Comparison of ENCODE assay signal across 18 cellular contexts in the genomic region with DNA sequence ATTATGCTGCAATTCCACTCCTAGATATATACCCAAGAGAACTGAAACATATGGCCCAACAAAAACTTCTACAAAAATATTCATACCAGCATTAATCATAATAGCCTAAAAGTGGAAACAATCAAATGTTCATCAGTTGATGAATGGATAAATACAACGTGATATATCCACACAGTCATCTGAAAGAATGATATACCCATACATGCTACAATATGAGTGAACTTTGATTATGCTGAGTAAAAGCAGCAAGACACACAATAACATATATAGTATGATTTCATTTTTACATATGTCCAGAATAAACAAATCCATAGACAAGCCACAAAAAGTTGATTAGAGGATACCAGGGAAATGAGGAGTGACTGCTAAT. TPM values are rescaled to one million over a fixed set of nuclear protein-coding genes. Genes with fewer than 3 reads are reported as not detected.
DNase-seq lines count a peak whose midpoint lies in the region; ATAC-seq and TF ChIP-seq lines count a peak whose summit lies in the region.
"Had no signal": no experiment of that assay in that cellular context is flagged by ENCODE, and none has a peak within 500 bp of the region (broad histone marks: within the 10 kb centered on the region; RNA-seq: fewer than 3 reads in every experiment).

No MANE protein-coding gene starts in this region.

- POLR2A ChIA-PET in MCF 10A (lab: Yijun Ruan, JAX), result no interaction called here

- no TSS peak for BruUV-seq in MCF 10A (replicated peaks; lab: Mats Ljungman, UMichigan)

- peaks cover 7 to 8% of the 10 kb centered on the region in 2 donors for H3K36me3 Mint-ChIP-seq in activated T-cell treated with anti-CD3 and anti-CD28 coated beads, Interleukin-2, amount 50 U/mL, for 72 hours (ENCODE audit: insufficient read depth in 2 of 2)
- H3K36me3 Mint-ChIP-seq in MCF 10A (ENCODE audit: insufficient read depth, unreplicated experiment), result peaks cover 4% of the 10 kb centered on the region

- no peaks in the 10 kb centered on the region for H3K27me3 Mint-ChIP-seq in activated T-cell treated with anti-CD3 and anti-CD28 coated beads, Interleukin-2, amount 50 U/mL, for 72 hours (ENCODE audit: low read depth)
- H3K27me3 Mint-ChIP-seq in MCF 10A (ENCODE audit: insufficient read depth, unreplicated experiment), result no peaks in the 10 kb centered on the region
- H3K27me3 Mint-ChIP-seq: CD4-positive, CD25-positive, alpha-beta regulatory T cell had no signal

- peak; percentile 25 to 41 for ATAC-seq in activated T-cell treated with anti-CD3 and anti-CD28 coated beads, Interleukin-2, amount 50 U/mL, for 72 hours (replicated peaks in 1 of 2)
- ATAC-seq in HG02610 (IDR thresholded peaks at IDR 0.05; ENCODE audit: unreplicated experiment) (peak; percentile 32), HG03520 (IDR thresholded peaks at IDR 0.05; ENCODE audit: unreplicated experiment) (peak; percentile 16), GM18870 (IDR thresholded peaks at IDR 0.05; ENCODE audit: unreplicated experiment) (no peak)
- ATAC-seq in stimulated activated naive CD8-positive, alpha-beta T cell treated with anti-CD3 and anti-CD28 coated beads, Interleukin-15, Interleukin-2, amounts not matched to agents 100 U/mL and 50 U/mL, for 24 hours, result peak; percentile 58

- intact Hi-C loops in MCF 10A (cut with micrococcal nuclease), result no loop called here

- H3K4me1 Mint-ChIP-seq in activated T-cell treated with anti-CD3 and anti-CD28 coated beads, Interleukin-2, amount 50 U/mL, for 72 hours (ENCODE audit: low read depth), result peaks cover 37% of the 10 kb centered on the region
- peaks cover 9% of the 10 kb centered on the region for H3K4me1 Mint-ChIP-seq in MCF 10A (ENCODE audit: insufficient read depth, unreplicated experiment)

- TF ChIP-seq CTCF in MCF 10A (IDR thresholded peaks at IDR 0.05; ENCODE audit: unreplicated experiment), result no peak

- no peak for DNase-seq in activated T-cell treated with anti-CD3 and anti-CD28 coated beads, Interleukin-2, amount 50 U/mL, for 72 hours
- no peak for DNase-seq in activated T-cell treated with anti-CD3 and anti-CD28 coated beads for 4 hours
- no peak for DNase-seq in stimulated activated naive CD8-positive, alpha-beta T cell treated with anti-CD3 and anti-CD28 coated beads, Interleukin-15, Interleukin-2, amounts not matched to agents 100 U/mL and 50 U/mL, for 24 hours
- no peak for DNase-seq in MCF 10A (ENCODE audit: unreplicated experiment)
- no peak for DNase-seq in central memory CD4-positive, alpha-beta T cell
- DNase-seq: ACHN; activated CD4-positive, alpha-beta T cell treated with anti-CD3 and anti-CD28 coated beads, Interleukin-2, amount 50 U/mL, for 1 hour; HCEC 1CT; hypothalamus; NCI-H1694 treated with DMSO at 0.1 percent for 48 hours; NCI-H510A treated with DMSO at 0.1 percent for 48 hours; PC-9; substantia nigra had no signal

- CTCF ChIA-PET in MCF 10A (lab: Yijun Ruan, JAX), result no interaction called here

- peaks cover 3 to 4% of the 10 kb centered on the region in 2 donors for H3K9me3 Mint-ChIP-seq in activated T-cell treated with anti-CD3 and anti-CD28 coated beads, Interleukin-2, amount 50 U/mL, for 72 hours
- no peaks in the 10 kb centered on the region for H3K9me3 Mint-ChIP-seq in MCF 10A (ENCODE audit: unreplicated experiment)

- peak overlapping the region in 1 of 2 donors; percentile 37 for H3K4me3 Mint-ChIP-seq in activated T-cell treated with anti-CD3 and anti-CD28 coated beads, Interleukin-2, amount 50 U/mL, for 72 hours
- no peak overlapping the region for H3K4me3 Mint-ChIP-seq in MCF 10A (ENCODE audit: unreplicated experiment)
- H3K4me3 Mint-ChIP-seq: activated T-helper 1 cell treated with anti-CD3 and anti-CD28 coated beads, Interleukin-12 subunit alpha, Interleukin-12 subunit beta, Interleukin-2, Interleukin-4 antibody, amounts not matched to agents 30 ng/mL and 10 ng/mL and 1 ng/mL, durations not matched to agents 14 hours and 24 hours and 36 hours; CD4-positive, CD25-positive, alpha-beta regulatory T cell had no signal

- no peak overlapping the region for H3K27ac Mint-ChIP-seq in activated T-cell treated with anti-CD3 and anti-CD28 coated beads, Interleukin-2, amount 50 U/mL, for 72 hours
- H3K27ac Mint-ChIP-seq in MCF 10A (ENCODE audit: low read depth, unreplicated experiment), result no peak overlapping the region
- H3K27ac Mint-ChIP-seq: activated T-helper 1 cell treated with anti-CD3 and anti-CD28 coated beads, Interleukin-12 subunit alpha, Interleukin-12 subunit beta, Interleukin-2, Interleukin-4 antibody, amounts not matched to agents 30 ng/mL and 10 ng/mL and 1 ng/mL, durations not matched to agents 14 hours and 24 hours and 36 hours had no signal

RNA-seq across cellular contexts. Expression of gene CDK19, which starts 30.7 kb away (rescaled TPM):
- 10 to 100 TPM; 31.9 to 34.0 TPM for total RNA-seq in activated T-cell treated with anti-CD3 and anti-CD28 coated beads, Interleukin-2, amount 50 U/mL, for 72 hours
- total RNA-seq in MCF 10A (2022), result 10.2 and 16.8 TPM in 2 replicates
